In the genomic region with DNA sequence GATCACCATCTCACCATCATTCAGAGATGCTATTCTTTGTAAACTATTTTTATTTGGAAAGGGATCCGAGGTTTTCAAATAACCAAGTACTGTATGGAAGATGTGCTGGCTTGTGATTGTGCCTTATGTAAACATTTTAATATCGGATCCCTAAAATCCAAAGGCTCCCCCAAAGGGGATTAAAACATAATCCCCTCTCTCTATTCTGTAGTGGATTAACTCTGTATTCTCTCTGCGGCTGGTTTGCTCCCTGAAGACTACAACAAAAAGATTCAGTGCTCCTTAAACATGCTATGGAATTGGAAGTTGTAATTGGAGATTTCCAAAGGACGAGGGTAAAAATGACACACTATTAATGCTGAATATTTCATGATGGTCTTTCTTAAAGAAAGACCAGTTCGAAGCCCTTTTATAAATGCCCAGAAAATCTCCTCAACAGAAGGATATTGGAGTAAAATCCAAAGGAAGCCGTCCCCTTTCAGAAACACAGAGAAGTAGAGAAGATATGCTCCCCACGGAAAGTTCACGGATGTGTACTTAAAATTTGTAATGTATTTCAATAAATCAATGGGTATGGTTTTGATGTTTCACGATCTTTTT, we compare ENCODE assay signal across 18 cellular contexts. TPM values are rescaled to one million over a fixed set of nuclear protein-coding genes. Genes with fewer than 3 reads are reported as not detected.
A peak's percentile ranks its signal among the peaks of the same experiment; 100 is the strongest.
DNase-seq lines count a peak whose midpoint lies in the region; ATAC-seq and TF ChIP-seq lines count a peak whose summit lies in the region.
"Had no signal": no experiment of that assay in that cellular context is flagged by ENCODE, and none has a peak within 500 bp of the region (broad histone marks: within the 10 kb centered on the region; RNA-seq: fewer than 3 reads in every experiment).

No MANE protein-coding gene starts in this region.

- DNase-seq in natural killer cell (no peak), endodermal cell (no peak), uterus (no peak), foreskin melanocyte (no peak), activated gamma-delta T cell treated with Interleukin-2 at 50 U/mL for 16 hours (no peak)
- no peak for DNase-seq in natural killer cell treated with Interleukin-12 subunit alpha and Interleukin-12 subunit beta and Interleukin-15 and Interleukin-18, amount 100 ng/mL, for 72 hours (ENCODE audit: low spot score)
- DNase-seq: activated naive CD4-positive, alpha-beta T cell; CD8-positive, alpha-beta memory T cell; effector memory CD4-positive, alpha-beta T cell; NCI-H1105; NCI-H226; OCI-M1 had no signal

- no peaks in the 10 kb centered on the region for H3K9me3 Mint-ChIP-seq in natural killer cell
- no peaks in the 10 kb centered on the region for H3K9me3 Mint-ChIP-seq in natural killer cell treated with Interleukin-12 subunit alpha and Interleukin-12 subunit beta and Interleukin-15 and Interleukin-18, amount 100 ng/mL, for 72 hours
- H3K9me3 Mint-ChIP-seq in endodermal cell, result no peaks in the 10 kb centered on the region

- H2AFZ ChIP-seq in neuron (ENCODE audit: low read depth, low read length), result peak overlapping the region; percentile 42

- TF ChIP-seq POLR2A in uterus (IDR thresholded peaks at IDR 0.05), result no peak

- H3K9ac ChIP-seq in endodermal cell (ENCODE audit: extremely low read depth, low read length, poor library complexity, severe bottlenecking), result no peak overlapping the region

- H3K4me1 Mint-ChIP-seq in natural killer cell (peaks cover 15 to 16% of the 10 kb centered on the region in 2 donors), endodermal cell (peaks cover 23% of the 10 kb centered on the region)
- H3K4me1 Mint-ChIP-seq in natural killer cell treated with Interleukin-12 subunit alpha and Interleukin-12 subunit beta and Interleukin-15 and Interleukin-18, amount 100 ng/mL, for 72 hours (ENCODE audit: low read depth in 2 of 2), result peaks cover 5 to 7% of the 10 kb centered on the region in 2 donors

- H3K4me3 ChIP-seq in endodermal cell (ENCODE audit: low read length) (peak overlapping the region; percentile 83), neuron (ENCODE audit: low read length) (no peak overlapping the region), uterus (peak overlapping the region in 1 of 2 donors; percentile 45)
- H3K4me3 ChIP-seq: A549 had no signal

- peaks cover 61% of the 10 kb centered on the region for H3K27me3 ChIP-seq in endodermal cell (ENCODE audit: control insufficient read depth, insufficient read depth, low read length, poor library complexity, severe bottlenecking)
- no peaks in the 10 kb centered on the region for H3K27me3 ChIP-seq in neuron (ENCODE audit: insufficient read depth, low read length)
- H3K27me3 ChIP-seq in uterus, result no peaks in the 10 kb centered on the region

- no peak overlapping the region for H3K27ac Mint-ChIP-seq in natural killer cell
- H3K27ac Mint-ChIP-seq in natural killer cell treated with Interleukin-12 subunit alpha and Interleukin-12 subunit beta and Interleukin-15 and Interleukin-18, amount 100 ng/mL, for 72 hours, result no peak overlapping the region
- no peak overlapping the region for H3K27ac Mint-ChIP-seq in endodermal cell
- H3K27ac Mint-ChIP-seq: CD8-positive, alpha-beta memory T cell; stimulated activated memory B cell treated with anti-CD40 and anti-IgM and Interleukin-4, amounts not matched to agents 10 μg/mL and 1 μg/mL and 100 μg/mL, for 72 hours had no signal

- H3K27me3 Mint-ChIP-seq in natural killer cell (ENCODE audit: low read depth in 2 of 2), result peaks cover 32 to 46% of the 10 kb centered on the region in 2 donors
- peaks cover 25% of the 10 kb centered on the region in 2 donors for H3K27me3 Mint-ChIP-seq in natural killer cell treated with Interleukin-12 subunit alpha and Interleukin-12 subunit beta and Interleukin-15 and Interleukin-18, amount 100 ng/mL, for 72 hours
- peaks cover 68% of the 10 kb centered on the region for H3K27me3 Mint-ChIP-seq in endodermal cell (ENCODE audit: insufficient read depth)

- peaks cover 6% of the 10 kb centered on the region for H3K4me1 ChIP-seq in endodermal cell (ENCODE audit: control insufficient read depth, insufficient read depth, low read length)
- peaks cover 11% of the 10 kb centered on the region for H3K4me1 ChIP-seq in neuron (ENCODE audit: insufficient read depth, low read length)
- H3K4me1 ChIP-seq in uterus, result no peaks in the 10 kb centered on the region
- H3K4me1 ChIP-seq: A549 had no signal

- H3K36me3 ChIP-seq in endodermal cell (ENCODE audit: control insufficient read depth, insufficient read depth, low read length), result no peaks in the 10 kb centered on the region
- H3K36me3 ChIP-seq in neuron (ENCODE audit: insufficient read depth, low read length), result no peaks in the 10 kb centered on the region
- H3K36me3 ChIP-seq in uterus, result no peaks in the 10 kb centered on the region

- no peak for TF ChIP-seq CTCF in natural killer cell (IDR thresholded peaks at IDR 0.05)
- no peak for TF ChIP-seq CTCF in endodermal cell (conservative IDR thresholded peaks at IDR 0.05)
- no peak for TF ChIP-seq CTCF in uterus (IDR thresholded peaks at IDR 0.05)

- intact Hi-C loops in natural killer cell (cut with micrococcal nuclease), result no loop called here
- intact Hi-C loops in uterus (cut with DNase I; ENCODE audit: low total_unique reads), result no loop called here

- H3K27ac ChIP-seq in endodermal cell (ENCODE audit: low read depth, low read length), result no peak overlapping the region
- no peak overlapping the region for H3K27ac ChIP-seq in uterus
- H3K27ac ChIP-seq: A549 had no signal

- peaks cover 7% of the 10 kb centered on the region for H3K36me3 Mint-ChIP-seq in natural killer cell
- peaks cover 12% of the 10 kb centered on the region for H3K36me3 Mint-ChIP-seq in natural killer cell treated with Interleukin-12 subunit alpha and Interleukin-12 subunit beta and Interleukin-15 and Interleukin-18, amount 100 ng/mL, for 72 hours
- H3K36me3 Mint-ChIP-seq in endodermal cell (ENCODE audit: low read depth), result no peaks in the 10 kb centered on the region
- H3K36me3 Mint-ChIP-seq: stimulated activated memory B cell treated with anti-CD40 and anti-IgM and Interleukin-4, amounts not matched to agents 10 μg/mL and 1 μg/mL and 100 μg/mL, for 72 hours had no signal

- WGBS in endodermal cell (ENCODE audit: insufficient coverage in 1 of 2, insufficient read length in 1 of 2), 2 experiments, result 44 to 74% methylated on average over 3 to 8 of the region's 9 CpGs

- ATAC-seq in natural killer cell (no peak), HG03378 (IDR thresholded peaks at IDR 0.05; ENCODE audit: unreplicated experiment) (no peak)
- ATAC-seq in natural killer cell treated with Interleukin-12 subunit alpha and Interleukin-12 subunit beta and Interleukin-15 and Interleukin-18, amount 100 ng/mL, for 72 hours, result no peak
- ATAC-seq: A549; stimulated activated memory B cell treated with anti-CD40 and anti-IgM and Interleukin-4, amounts not matched to agents 10 μg/mL and 1 μg/mL and 100 μg/mL, for 72 hours had no signal

- H3K9me3 ChIP-seq in endodermal cell (ENCODE audit: control insufficient read depth, low read length), result no peaks in the 10 kb centered on the region
- H3K9me3 ChIP-seq in neuron (ENCODE audit: low read length), result no peaks in the 10 kb centered on the region
- H3K9me3 ChIP-seq in uterus, result no peaks in the 10 kb centered on the region
- H3K9me3 ChIP-seq: A549 had no signal

- H3K4me3 Mint-ChIP-seq in natural killer cell (peak overlapping the region; percentile 7), endodermal cell (peak overlapping the region; percentile 66)
- no peak overlapping the region for H3K4me3 Mint-ChIP-seq in natural killer cell treated with Interleukin-12 subunit alpha and Interleukin-12 subunit beta and Interleukin-15 and Interleukin-18, amount 100 ng/mL, for 72 hours
- H3K4me3 Mint-ChIP-seq: CD8-positive, alpha-beta memory T cell; stimulated activated memory B cell treated with anti-CD40 and anti-IgM and Interleukin-4, amounts not matched to agents 10 μg/mL and 1 μg/mL and 100 μg/mL, for 72 hours had no signal

RNA-seq across cellular contexts. Expression of a gene that starts 6.6 kb away (rescaled TPM):
- total RNA-seq in natural killer cell (under 1 TPM in 1 of 3 donors, not detected in 2; 0.20 TPM), endodermal cell (under 1 TPM in 1 of 2 donors, not detected in 1; 0.09 TPM), uterus (1 to 10 TPM in 1 of 4 donors, not detected in 3; 1.1 TPM)
- total RNA-seq in natural killer cell treated with Interleukin-12 subunit alpha and Interleukin-12 subunit beta and Interleukin-15 and Interleukin-18, amount 100 ng/mL, for 72 hours, result under 1 TPM in 1 of 2 donors, not detected in 1; 0.14 TPM
- 7.8 TPM for polyA plus RNA-seq in endodermal cell (2013, experiment 1 of 2)
- 7.0 TPM for polyA plus RNA-seq in endodermal cell (2013, experiment 2 of 2)
- total RNA-seq: activated CD8-positive, alpha-beta memory T cell treated with anti-CD3 and anti-CD28 coated beads for 36 hours; bronchial epithelial cell; CD8-positive, alpha-beta memory T cell had no signal
- polyA plus RNA-seq: A549; CD8-positive, alpha-beta memory T cell had no signal
